Comparison of ENCODE assay signal across 3 cellular contexts in the genomic region with DNA sequence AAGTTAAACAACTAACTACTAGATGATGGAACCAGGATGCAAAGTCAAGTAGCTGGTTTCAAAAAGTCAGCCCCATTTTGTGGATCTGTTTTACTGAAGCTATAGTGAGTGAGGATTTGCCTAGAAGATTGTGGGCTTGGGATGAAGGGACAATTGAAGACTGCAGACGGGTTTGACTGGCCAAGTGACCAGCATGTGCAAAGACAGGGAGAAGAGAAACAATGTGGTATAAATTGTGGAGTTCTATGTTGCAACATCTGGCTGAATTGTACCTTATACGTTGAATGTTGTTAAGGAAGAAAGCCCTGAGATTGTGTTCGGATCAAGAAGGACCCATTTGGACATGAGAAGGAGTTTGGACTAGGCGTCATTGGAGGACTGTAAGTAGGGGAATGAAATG.
"Had no signal": no experiment of that assay in that cellular context is flagged by ENCODE, and none has a peak within 500 bp of the region (broad histone marks: within the 10 kb centered on the region; RNA-seq: fewer than 3 reads in every experiment).

No MANE protein-coding gene starts in this region.

- ATAC-seq: GM12878 had no signal

- DNase-seq: GDM1, GF-D8 had no signal

- H3K4me3 ChIP-seq: GM12878 had no signal
